ENCODE assay signal across 12 cellular contexts in genomic region chr22:41531422-41531727, GRCh38. TPM values are rescaled to one million over a fixed set of nuclear protein-coding genes. Genes with fewer than 3 reads are reported as not detected.
"Had no signal": no experiment of that assay in that cellular context is flagged by ENCODE, and none has a peak within 500 bp of the region (broad histone marks: within the 10 kb centered on the region; RNA-seq: fewer than 3 reads in every experiment).

No MANE protein-coding gene starts in this region.

- H3K4me1 ChIP-seq: foreskin keratinocyte had no signal

- ATAC-seq: activated CD4-positive, CD25-positive, alpha-beta regulatory T cell treated with anti-CD3 and anti-CD28 coated beads, Interleukin-2, amount 50 U/mL, for 24 hours; activated CD8-positive, alpha-beta memory T cell treated with anti-CD3 and anti-CD28 coated beads, Interleukin-2, amount 10 ng/mL, durations not matched to agents 7 days and 5 days; activated T-cell treated with anti-CD3 and anti-CD28 coated beads, Interleukin-2, amount 50 U/mL, for 4 hours; foreskin keratinocyte; sciatic nerve had no signal

- DNase-seq: activated CD4-positive, alpha-beta T cell treated with anti-CD3 and anti-CD28 coated beads, Interleukin-2, amount 50 U/mL, for 4 hours; activated CD8-positive, alpha-beta memory T cell treated with anti-CD3 and anti-CD28 coated beads, Interleukin-2, amount 10 ng/mL, durations not matched to agents 7 days and 5 days; activated gamma-delta T cell treated with Interleukin-2 at 50 U/mL for 16 hours; activated naive CD8-positive, alpha-beta T cell treated with anti-CD3 and anti-CD28 coated beads for 36 hours; activated T-cell treated with anti-CD3 and anti-CD28 coated beads, Interleukin-2, amount 50 U/mL, for 4 hours; foreskin keratinocyte; naive B cell; stimulated activated CD4-positive, alpha-beta T cell treated with anti-CD3 and anti-CD28 coated beads, Interleukin-12 subunit alpha, Interleukin-12 subunit beta, amount 100 ng/mL, for 4 hours had no signal

- H3K4me2 ChIP-seq: hepatocyte had no signal

- H3K27me3 ChIP-seq: foreskin keratinocyte, hepatocyte had no signal

- H3K4me3 ChIP-seq: hepatocyte, lung had no signal

- H3K27ac ChIP-seq: foreskin keratinocyte, hepatocyte had no signal

- H2AFZ ChIP-seq: hepatocyte had no signal

RNA-seq across cellular contexts. Expression of gene CSDC2, which starts 29.4 kb away (rescaled TPM):
- total RNA-seq: activated CD8-positive, alpha-beta memory T cell treated with anti-CD3 and anti-CD28 coated beads, Interleukin-2, amount 10 ng/mL, durations not matched to agents 7 days and 5 days; activated naive CD8-positive, alpha-beta T cell treated with anti-CD3 and anti-CD28 coated beads for 36 hours; foreskin keratinocyte had no signal
- polyA plus RNA-seq: foreskin keratinocyte had no signal
